Comparison of ENCODE assay signal across 3 cellular contexts in the genomic region with DNA sequence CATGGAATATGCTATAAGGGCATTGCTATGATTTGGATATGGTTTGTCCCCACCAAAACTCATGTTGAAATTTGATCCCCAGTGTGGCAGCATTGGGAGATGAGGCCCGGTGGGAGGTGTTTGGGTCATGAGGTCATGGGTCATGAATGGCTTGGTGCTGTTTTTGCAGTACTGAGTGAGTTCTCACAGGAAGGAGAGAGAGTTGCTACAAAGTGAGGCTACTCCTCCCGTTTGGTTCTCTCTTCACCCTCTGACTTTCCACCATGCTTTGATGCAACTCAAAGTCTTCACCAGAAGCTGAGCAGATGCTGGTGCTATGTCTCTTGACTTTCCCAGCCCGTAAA.
TF ChIP-seq lines count a peak whose summit lies in the region.

No MANE protein-coding gene starts in this region.

TF ChIP-seq in liver, 16 proteins besides CTCF, POLR2A, EP300 and RAD21:
- TF ChIP-seq, protein P1, sequence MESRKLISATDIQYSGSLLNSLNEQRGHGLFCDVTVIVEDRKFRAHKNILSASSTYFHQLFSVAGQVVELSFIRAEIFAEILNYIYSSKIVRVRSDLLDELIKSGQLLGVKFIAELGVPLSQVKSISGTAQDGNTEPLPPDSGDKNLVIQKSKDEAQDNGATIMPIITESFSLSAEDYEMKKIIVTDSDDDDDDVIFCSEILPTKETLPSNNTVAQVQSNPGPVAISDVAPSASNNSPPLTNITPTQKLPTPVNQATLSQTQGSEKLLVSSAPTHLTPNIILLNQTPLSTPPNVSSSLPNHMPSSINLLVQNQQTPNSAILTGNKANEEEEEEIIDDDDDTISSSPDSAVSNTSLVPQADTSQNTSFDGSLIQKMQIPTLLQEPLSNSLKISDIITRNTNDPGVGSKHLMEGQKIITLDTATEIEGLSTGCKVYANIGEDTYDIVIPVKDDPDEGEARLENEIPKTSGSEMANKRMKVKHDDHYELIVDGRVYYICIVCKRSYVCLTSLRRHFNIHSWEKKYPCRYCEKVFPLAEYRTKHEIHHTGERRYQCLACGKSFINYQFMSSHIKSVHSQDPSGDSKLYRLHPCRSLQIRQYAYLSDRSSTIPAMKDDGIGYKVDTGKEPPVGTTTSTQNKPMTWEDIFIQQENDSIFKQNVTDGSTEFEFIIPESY (IDR thresholded peaks at IDR 0.05), result no peak
- TF ChIP-seq, protein P2, sequence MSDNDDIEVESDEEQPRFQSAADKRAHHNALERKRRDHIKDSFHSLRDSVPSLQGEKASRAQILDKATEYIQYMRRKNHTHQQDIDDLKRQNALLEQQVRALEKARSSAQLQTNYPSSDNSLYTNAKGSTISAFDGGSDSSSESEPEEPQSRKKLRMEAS (IDR thresholded peaks at IDR 0.05), result no peak
- TF ChIP-seq YY1 (IDR thresholded peaks at IDR 0.05) (no peak), TAF1 (conservative IDR thresholded peaks at IDR 0.05) (no peak), JUND (IDR thresholded peaks at IDR 0.05) (no peak), HNF4G (IDR thresholded peaks at IDR 0.05) (no peak), SP1 (IDR thresholded peaks at IDR 0.05) (no peak), NR2F2 (IDR thresholded peaks at IDR 0.05) (peak; percentile 72)
- TF ChIP-seq, protein P3, sequence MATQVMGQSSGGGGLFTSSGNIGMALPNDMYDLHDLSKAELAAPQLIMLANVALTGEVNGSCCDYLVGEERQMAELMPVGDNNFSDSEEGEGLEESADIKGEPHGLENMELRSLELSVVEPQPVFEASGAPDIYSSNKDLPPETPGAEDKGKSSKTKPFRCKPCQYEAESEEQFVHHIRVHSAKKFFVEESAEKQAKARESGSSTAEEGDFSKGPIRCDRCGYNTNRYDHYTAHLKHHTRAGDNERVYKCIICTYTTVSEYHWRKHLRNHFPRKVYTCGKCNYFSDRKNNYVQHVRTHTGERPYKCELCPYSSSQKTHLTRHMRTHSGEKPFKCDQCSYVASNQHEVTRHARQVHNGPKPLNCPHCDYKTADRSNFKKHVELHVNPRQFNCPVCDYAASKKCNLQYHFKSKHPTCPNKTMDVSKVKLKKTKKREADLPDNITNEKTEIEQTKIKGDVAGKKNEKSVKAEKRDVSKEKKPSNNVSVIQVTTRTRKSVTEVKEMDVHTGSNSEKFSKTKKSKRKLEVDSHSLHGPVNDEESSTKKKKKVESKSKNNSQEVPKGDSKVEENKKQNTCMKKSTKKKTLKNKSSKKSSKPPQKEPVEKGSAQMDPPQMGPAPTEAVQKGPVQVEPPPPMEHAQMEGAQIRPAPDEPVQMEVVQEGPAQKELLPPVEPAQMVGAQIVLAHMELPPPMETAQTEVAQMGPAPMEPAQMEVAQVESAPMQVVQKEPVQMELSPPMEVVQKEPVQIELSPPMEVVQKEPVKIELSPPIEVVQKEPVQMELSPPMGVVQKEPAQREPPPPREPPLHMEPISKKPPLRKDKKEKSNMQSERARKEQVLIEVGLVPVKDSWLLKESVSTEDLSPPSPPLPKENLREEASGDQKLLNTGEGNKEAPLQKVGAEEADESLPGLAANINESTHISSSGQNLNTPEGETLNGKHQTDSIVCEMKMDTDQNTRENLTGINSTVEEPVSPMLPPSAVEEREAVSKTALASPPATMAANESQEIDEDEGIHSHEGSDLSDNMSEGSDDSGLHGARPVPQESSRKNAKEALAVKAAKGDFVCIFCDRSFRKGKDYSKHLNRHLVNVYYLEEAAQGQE (IDR thresholded peaks at IDR 0.05), result no peak
TF ChIP-seq in liver: peak in this region for 1.

TF ChIP-seq in HepG2, 621 proteins besides CTCF, POLR2A, EP300 and RAD21:
- TF ChIP-seq, protein P4, sequence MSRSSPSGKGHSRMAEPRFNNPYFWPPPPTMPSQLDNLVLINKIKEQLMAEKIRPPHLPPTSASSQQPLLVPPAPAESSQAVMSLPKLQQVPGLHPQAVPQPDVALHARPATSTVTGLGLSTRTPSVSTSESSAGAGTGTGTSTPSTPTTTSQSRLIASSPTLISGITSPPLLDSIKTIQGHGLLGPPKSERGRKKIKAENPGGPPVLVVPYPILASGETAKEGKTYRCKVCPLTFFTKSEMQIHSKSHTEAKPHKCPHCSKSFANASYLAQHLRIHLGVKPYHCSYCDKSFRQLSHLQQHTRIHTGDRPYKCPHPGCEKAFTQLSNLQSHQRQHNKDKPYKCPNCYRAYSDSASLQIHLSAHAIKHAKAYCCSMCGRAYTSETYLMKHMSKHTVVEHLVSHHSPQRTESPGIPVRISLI (CRISPR knock-in tag; IDR thresholded peaks at IDR 0.05; ENCODE audit: borderline replicate concordance), result no peak
- TF ChIP-seq, protein P5, sequence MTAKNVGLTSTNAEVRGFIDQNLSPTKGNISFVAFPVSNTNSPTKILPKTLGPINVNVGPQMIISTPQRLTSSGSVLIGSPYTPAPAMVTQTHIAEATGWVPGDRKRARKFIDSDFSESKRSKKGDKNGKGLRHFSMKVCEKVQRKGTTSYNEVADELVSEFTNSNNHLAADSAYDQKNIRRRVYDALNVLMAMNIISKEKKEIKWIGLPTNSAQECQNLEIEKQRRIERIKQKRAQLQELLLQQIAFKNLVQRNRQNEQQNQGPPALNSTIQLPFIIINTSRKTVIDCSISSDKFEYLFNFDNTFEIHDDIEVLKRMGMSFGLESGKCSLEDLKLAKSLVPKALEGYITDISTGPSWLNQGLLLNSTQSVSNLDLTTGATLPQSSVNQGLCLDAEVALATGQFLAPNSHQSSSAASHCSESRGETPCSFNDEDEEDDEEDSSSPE (CRISPR knock-in tag; IDR thresholded peaks at IDR 0.05), result no peak
- TF ChIP-seq ZSCAN25 (CRISPR knock-in tag; IDR thresholded peaks at IDR 0.05), result no peak
- TF ChIP-seq, protein P6, sequence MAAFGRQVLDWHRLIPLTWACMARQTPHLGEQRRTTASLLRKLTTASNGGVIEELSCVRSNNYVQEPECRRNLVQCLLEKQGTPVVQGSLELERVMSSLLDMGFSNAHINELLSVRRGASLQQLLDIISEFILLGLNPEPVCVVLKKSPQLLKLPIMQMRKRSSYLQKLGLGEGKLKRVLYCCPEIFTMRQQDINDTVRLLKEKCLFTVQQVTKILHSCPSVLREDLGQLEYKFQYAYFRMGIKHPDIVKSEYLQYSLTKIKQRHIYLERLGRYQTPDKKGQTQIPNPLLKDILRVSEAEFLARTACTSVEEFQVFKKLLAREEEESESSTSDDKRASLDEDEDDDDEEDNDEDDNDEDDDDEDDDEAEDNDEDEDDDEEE (CRISPR knock-in tag; IDR thresholded peaks at IDR 0.05), result no peak
- TF ChIP-seq HMG20B (CRISPR knock-in tag; conservative IDR thresholded peaks at IDR 0.05), result no peak
- TF ChIP-seq ZNF253 (CRISPR knock-in tag; IDR thresholded peaks at IDR 0.05; ENCODE audit: borderline replicate concordance), result no peak
- no peak for TF ChIP-seq ZNF101 (CRISPR knock-in tag; IDR thresholded peaks at IDR 0.05; ENCODE audit: borderline replicate concordance, low read depth)
- TF ChIP-seq PHF8 (CRISPR knock-in tag; IDR thresholded peaks at IDR 0.05), result no peak
- TF ChIP-seq ZNF605 (CRISPR knock-in tag; IDR thresholded peaks at IDR 0.05), result no peak
- TF ChIP-seq CBX2 (IDR thresholded peaks at IDR 0.05; ENCODE audit: low read depth, low read length), result no peak
- no peak for TF ChIP-seq CBX2 (CRISPR knock-in tag; IDR thresholded peaks at IDR 0.05; ENCODE audit: low read depth)
- TF ChIP-seq, protein P7, sequence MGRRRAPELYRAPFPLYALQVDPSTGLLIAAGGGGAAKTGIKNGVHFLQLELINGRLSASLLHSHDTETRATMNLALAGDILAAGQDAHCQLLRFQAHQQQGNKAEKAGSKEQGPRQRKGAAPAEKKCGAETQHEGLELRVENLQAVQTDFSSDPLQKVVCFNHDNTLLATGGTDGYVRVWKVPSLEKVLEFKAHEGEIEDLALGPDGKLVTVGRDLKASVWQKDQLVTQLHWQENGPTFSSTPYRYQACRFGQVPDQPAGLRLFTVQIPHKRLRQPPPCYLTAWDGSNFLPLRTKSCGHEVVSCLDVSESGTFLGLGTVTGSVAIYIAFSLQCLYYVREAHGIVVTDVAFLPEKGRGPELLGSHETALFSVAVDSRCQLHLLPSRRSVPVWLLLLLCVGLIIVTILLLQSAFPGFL (CRISPR knock-in tag; IDR thresholded peaks at IDR 0.05), result no peak
- TF ChIP-seq ZNF205 (CRISPR knock-in tag; IDR thresholded peaks at IDR 0.05), result no peak
- TF ChIP-seq ZNF644 (CRISPR knock-in tag; IDR thresholded peaks at IDR 0.05; ENCODE audit: low read depth), result no peak
- TF ChIP-seq, protein P8, sequence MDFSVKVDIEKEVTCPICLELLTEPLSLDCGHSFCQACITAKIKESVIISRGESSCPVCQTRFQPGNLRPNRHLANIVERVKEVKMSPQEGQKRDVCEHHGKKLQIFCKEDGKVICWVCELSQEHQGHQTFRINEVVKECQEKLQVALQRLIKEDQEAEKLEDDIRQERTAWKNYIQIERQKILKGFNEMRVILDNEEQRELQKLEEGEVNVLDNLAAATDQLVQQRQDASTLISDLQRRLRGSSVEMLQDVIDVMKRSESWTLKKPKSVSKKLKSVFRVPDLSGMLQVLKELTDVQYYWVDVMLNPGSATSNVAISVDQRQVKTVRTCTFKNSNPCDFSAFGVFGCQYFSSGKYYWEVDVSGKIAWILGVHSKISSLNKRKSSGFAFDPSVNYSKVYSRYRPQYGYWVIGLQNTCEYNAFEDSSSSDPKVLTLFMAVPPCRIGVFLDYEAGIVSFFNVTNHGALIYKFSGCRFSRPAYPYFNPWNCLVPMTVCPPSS (IDR thresholded peaks at IDR 0.05), result no peak
- TF ChIP-seq ZNF619 (CRISPR knock-in tag; IDR thresholded peaks at IDR 0.05), result no peak
- no peak for TF ChIP-seq PHF21A (CRISPR knock-in tag; IDR thresholded peaks at IDR 0.05)

TF ChIP-seq in endothelial cell of umbilical vein, 7 proteins besides CTCF, POLR2A, EP300 and RAD21:
- TF ChIP-seq MYC (IDR thresholded peaks at IDR 0.05; ENCODE audit: low read depth, low read length) (no peak), POLR2AphosphoS5 (IDR thresholded peaks at IDR 0.05; ENCODE audit: insufficient read depth, low read depth, low read length) (no peak), FOS (IDR thresholded peaks at IDR 0.05; ENCODE audit: borderline replicate concordance, insufficient read depth, low read length) (no peak), JUN (IDR thresholded peaks at IDR 0.05; ENCODE audit: borderline replicate concordance, insufficient read depth, insufficient read length, low read depth) (no peak), EZH2 (IDR thresholded peaks at IDR 0.05; ENCODE audit: borderline replicate concordance, low read depth, low read length, severe bottlenecking) (no peak), GATA2 (IDR thresholded peaks at IDR 0.05; ENCODE audit: insufficient read depth, insufficient read length, low read depth, low read length) (no peak)
- TF ChIP-seq, protein P2 (IDR thresholded peaks at IDR 0.05; ENCODE audit: insufficient read depth, insufficient read length), result no peak
